ENCODE assay signal across 9 cellular contexts in the genomic region with DNA sequence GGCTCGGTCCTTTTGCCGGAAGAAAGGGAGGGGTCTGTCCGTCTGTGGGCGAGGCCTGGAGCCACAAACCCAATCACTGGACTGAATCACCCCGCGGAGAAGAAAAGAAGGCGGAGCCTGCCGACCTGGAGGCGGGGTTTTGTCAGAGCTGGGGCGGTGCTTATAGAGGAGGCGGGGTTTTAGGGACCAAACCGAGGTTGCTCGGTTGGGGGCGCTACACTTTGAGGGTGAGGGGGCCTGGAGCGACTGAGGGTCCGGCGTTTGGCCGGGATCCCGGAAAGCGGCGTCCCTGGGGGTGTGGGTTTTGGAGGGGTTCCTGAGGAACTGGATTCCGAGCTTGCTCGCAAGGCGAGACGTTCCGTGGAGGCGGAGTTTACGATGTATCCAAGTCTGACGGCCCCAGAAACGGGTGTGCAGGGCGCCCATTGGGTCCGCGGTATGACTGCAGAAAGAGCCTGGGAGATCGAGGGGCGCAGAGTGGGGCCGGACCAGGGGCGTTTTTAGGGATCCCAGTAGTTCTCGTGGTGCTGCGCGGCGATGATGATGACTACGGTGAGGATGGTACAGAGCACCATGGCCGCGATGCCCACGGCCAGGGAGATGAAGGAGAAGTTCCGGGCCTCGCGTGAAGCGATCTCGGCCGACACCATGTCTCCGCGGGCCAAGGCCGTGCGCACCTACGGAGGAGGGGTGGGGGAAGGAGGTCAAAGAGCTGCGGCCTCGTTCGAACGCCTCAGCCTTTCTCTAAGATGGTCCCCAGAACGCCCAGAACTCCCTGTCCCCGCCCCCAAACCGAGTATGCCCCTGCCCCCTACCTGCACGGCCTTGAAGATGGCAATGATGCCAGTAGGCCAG. TPM values are rescaled to one million over a fixed set of nuclear protein-coding genes. Genes with fewer than 3 reads are reported as not detected.
DNase-seq lines count a peak whose midpoint lies in the region; ATAC-seq and TF ChIP-seq lines count a peak whose summit lies in the region.
"Had no signal": no experiment of that assay in that cellular context is flagged by ENCODE, and none has a peak within 500 bp of the region (broad histone marks: within the 10 kb centered on the region; RNA-seq: fewer than 3 reads in every experiment).

No MANE protein-coding gene starts in this region.

- peak; percentile 86 for DNase-seq in activated T-cell treated with anti-CD3 and anti-CD28 coated beads, Interleukin-2, amount 50 U/mL, for 24 hours
- DNase-seq in glutamatergic neuron: peak; percentile 51
- DNase-seq in skeletal muscle cell (ENCODE audit: low read depth): no peak
- no peak for DNase-seq in NCI-H1694 treated with DMSO at 0.1 percent for 48 hours (lab: John Stamatoyannopoulos, UW)
- no peak for DNase-seq in NCI-H2107 (lab: John Stamatoyannopoulos, UW)
- DNase-seq in middle frontal gyrus (ENCODE audit: extremely low spot score, low spot score): no peak

- H3K36me3 Mint-ChIP-seq in activated T-cell treated with anti-CD3 and anti-CD28 coated beads, Interleukin-2, amount 50 U/mL, for 24 hours (ENCODE audit: low read depth): no peaks in the 10 kb centered on the region
- no peaks in the 10 kb centered on the region for H3K36me3 Mint-ChIP-seq in glutamatergic neuron (ENCODE audit: unreplicated experiment)

- peak overlapping the region; percentile 24 for H3K27ac Mint-ChIP-seq in activated T-cell treated with anti-CD3 and anti-CD28 coated beads, Interleukin-2, amount 50 U/mL, for 24 hours
- no peak overlapping the region for H3K27ac Mint-ChIP-seq in glutamatergic neuron (ENCODE audit: unreplicated experiment)

- no peak for TF ChIP-seq CTCF in glutamatergic neuron (IDR thresholded peaks at IDR 0.05; ENCODE audit: partially characterized antibody, unreplicated experiment)

- H3K9ac ChIP-seq in HUES64 (ENCODE audit: low read depth, low read length): no peak overlapping the region

- peaks cover 47% of the 10 kb centered on the region for H3K4me1 Mint-ChIP-seq in activated T-cell treated with anti-CD3 and anti-CD28 coated beads, Interleukin-2, amount 50 U/mL, for 24 hours (ENCODE audit: low read depth)
- peaks cover 27% of the 10 kb centered on the region for H3K4me1 Mint-ChIP-seq in glutamatergic neuron (ENCODE audit: low read depth, unreplicated experiment)

- H3K9me3 Mint-ChIP-seq in activated T-cell treated with anti-CD3 and anti-CD28 coated beads, Interleukin-2, amount 50 U/mL, for 24 hours: no peaks in the 10 kb centered on the region
- H3K9me3 Mint-ChIP-seq in glutamatergic neuron (ENCODE audit: unreplicated experiment): peaks cover 11% of the 10 kb centered on the region

- peaks cover 19% of the 10 kb centered on the region for H3K4me1 ChIP-seq in HUES64 (ENCODE audit: insufficient read depth, low read length)

- H3K36me3 ChIP-seq in HUES64 (ENCODE audit: insufficient read depth, low read length): no peaks in the 10 kb centered on the region
- H3K36me3 ChIP-seq: cardiac muscle cell had no signal

- H3K4me3 ChIP-seq in HUES64 (ENCODE audit: low read length): peak overlapping the region; percentile 31; the same call in 1 of the 2 replicates
- H3K4me3 ChIP-seq in skeletal muscle cell (ENCODE audit: low read depth, low read length): peak overlapping the region; percentile 21
- H3K4me3 ChIP-seq: cardiac muscle cell had no signal

- no peak for ATAC-seq in HG02884 (IDR thresholded peaks at IDR 0.05; ENCODE audit: unreplicated experiment)

- no peak overlapping the region for H3K27ac ChIP-seq in HUES64 (ENCODE audit: low read depth, low read length)
- H3K27ac ChIP-seq: cardiac muscle cell had no signal

- 92% methylated on average over 64 of the region's 64 CpGs for WGBS in HUES64

- peak overlapping the region; percentile 71 for H3K4me3 Mint-ChIP-seq in activated T-cell treated with anti-CD3 and anti-CD28 coated beads, Interleukin-2, amount 50 U/mL, for 24 hours
- peak overlapping the region; percentile 54 for H3K4me3 Mint-ChIP-seq in glutamatergic neuron (ENCODE audit: unreplicated experiment)

- peaks cover 28% of the 10 kb centered on the region for H3K27me3 Mint-ChIP-seq in activated T-cell treated with anti-CD3 and anti-CD28 coated beads, Interleukin-2, amount 50 U/mL, for 24 hours
- H3K27me3 Mint-ChIP-seq in glutamatergic neuron (ENCODE audit: unreplicated experiment): peaks cover 24% of the 10 kb centered on the region

- H3K9me3 ChIP-seq in HUES64 (ENCODE audit: insufficient read depth, low read depth, low read length): no peaks in the 10 kb centered on the region

- H3K27me3 ChIP-seq in HUES64 (ENCODE audit: insufficient read depth, low read length): peaks cover 24% of the 10 kb centered on the region

RNA-seq across cellular contexts. Expression of a gene that starts 2.8 kb away (rescaled TPM):
- 1.2 TPM for polyA plus RNA-seq in HUES64 (2013, experiment 1 of 2)
- 2.2 TPM for polyA plus RNA-seq in HUES64 (2013, experiment 2 of 2)
- 5.1 TPM for total RNA-seq in glutamatergic neuron (ENCODE audit: unreplicated experiment)

RNA-seq across cellular contexts. Expression of a gene that starts 5.0 kb away (rescaled TPM):
- 28.4 TPM for polyA plus RNA-seq in HUES64 (2013, experiment 1 of 2)
- 23.3 TPM for polyA plus RNA-seq in HUES64 (2013, experiment 2 of 2)
- 55.1 TPM for total RNA-seq in glutamatergic neuron (ENCODE audit: unreplicated experiment)

RNA-seq across cellular contexts. Expression of a gene that starts 15.4 kb away (rescaled TPM):
- polyA plus RNA-seq in HUES64 (2013, experiment 1 of 2): 8.1 TPM
- polyA plus RNA-seq in HUES64 (2013, experiment 2 of 2): 8.0 TPM
- 23.0 TPM for total RNA-seq in glutamatergic neuron (ENCODE audit: unreplicated experiment)

RNA-seq across cellular contexts. Expression of a gene that starts 18.9 kb away (rescaled TPM):
- polyA plus RNA-seq in HUES64 (2013, experiment 1 of 2): 8.7 TPM
- 8.5 TPM for polyA plus RNA-seq in HUES64 (2013, experiment 2 of 2)
- 4.7 TPM for total RNA-seq in glutamatergic neuron (ENCODE audit: unreplicated experiment)

RNA-seq across cellular contexts. Expression of a gene that starts 20.9 kb away (rescaled TPM):
- polyA plus RNA-seq in HUES64 (2013, experiment 1 of 2): 20.2 TPM
- polyA plus RNA-seq in HUES64 (2013, experiment 2 of 2): 26.1 TPM
- total RNA-seq in glutamatergic neuron (ENCODE audit: unreplicated experiment): 79.5 TPM

Comparison
In these comparisons a context has a peak if more than half of its experiments do, and no peak if none do; other contexts are left out.
1. DNase-seq: peak in activated T-cell treated with anti-CD3 and anti-CD28 coated beads, Interleukin-2, amount 50 U/mL, for 24 hours (single experiment) and glutamatergic neuron (single experiment); none in skeletal muscle cell (single experiment), NCI-H1694 treated with DMSO at 0.1 percent for 48 hours (single experiment), NCI-H2107 (single experiment) and middle frontal gyrus (single experiment).